In genomic region chr1:91891969-91892368, GRCh38 we compare ENCODE assay signal across 9 cellular contexts.
DNase-seq lines count a peak whose midpoint lies in the region; ATAC-seq lines count a peak whose summit lies in the region.
"Had no signal": no experiment of that assay in that cellular context is flagged by ENCODE, and none has a peak within 500 bp of the region (broad histone marks: within the 10 kb centered on the region; RNA-seq: fewer than 3 reads in every experiment).

No MANE protein-coding gene starts in this region.

- peak; percentile 7 for DNase-seq in NK-92 treated with Interleukin-12 subunit alpha and Interleukin-12 subunit beta, amount 100 ng/mL, for 24 hours (lab: John Stamatoyannopoulos, UW)
- DNase-seq in NK-92 (lab: John Stamatoyannopoulos, UW; ENCODE audit: unreplicated experiment) (no peak), T-helper 22 cell (ENCODE audit: low read depth) (peak; percentile 21), glomerular visceral epithelial cell (ENCODE audit: extremely low spot score) (peak; percentile 8), SIG-M5 treated with dmso at 0.1 percent for 504 hours (lab: John Stamatoyannopoulos, UW; ENCODE audit: unreplicated experiment) (no peak)
- DNase-seq in stimulated activated naive CD8-positive, alpha-beta T cell treated with anti-CD3 and anti-CD28 coated beads, Interleukin-15, Interleukin-2, amounts not matched to agents 100 U/mL and 50 U/mL, for 24 hours = no peak
- DNase-seq in effector CD4-positive, alpha-beta T cell = no peak
- DNase-seq: Karpas-422 had no signal

- peak; percentile 58 for ATAC-seq in stimulated activated naive CD8-positive, alpha-beta T cell treated with anti-CD3 and anti-CD28 coated beads, Interleukin-15, Interleukin-2, amounts not matched to agents 100 U/mL and 50 U/mL, for 24 hours
- no peak for ATAC-seq in GM21360 (IDR thresholded peaks at IDR 0.05; ENCODE audit: unreplicated experiment)

Comparison
In these comparisons a context has a peak if more than half of its experiments do, and no peak if none do; other contexts are left out.
1. DNase-seq: peak in NK-92 treated with Interleukin-12 subunit alpha and Interleukin-12 subunit beta, amount 100 ng/mL, for 24 hours (single experiment), T-helper 22 cell (single experiment) and glomerular visceral epithelial cell (single experiment); none in NK-92 (single experiment), stimulated activated naive CD8-positive, alpha-beta T cell treated with anti-CD3 and anti-CD28 coated beads, Interleukin-15, Interleukin-2, amounts not matched to agents 100 U/mL and 50 U/mL, for 24 hours (single experiment), SIG-M5 treated with dmso at 0.1 percent for 504 hours (single experiment) and effector CD4-positive, alpha-beta T cell (single experiment).